ENCODE assay signal across 8 cellular contexts in genomic region chr17:60077672-60078519, GRCh38. TPM values are rescaled to one million over a fixed set of nuclear protein-coding genes. Genes with fewer than 3 reads are reported as not detected.
DNase-seq lines count a peak whose midpoint lies in the region; ATAC-seq, FAIRE-seq and TF ChIP-seq lines count a peak whose summit lies in the region.

No MANE protein-coding gene starts in this region.

- H3K14ac ChIP-seq in H1 (ENCODE audit: insufficient read length): no peak overlapping the region

- H2BK5ac ChIP-seq in H1 (ENCODE audit: low read depth, low read length): 0 out of 2 replicates have a peak overlapping the region, but pooled peaks have one; percentile 79

- H3K27ac ChIP-seq in H1 (ENCODE audit: low read depth, low read length): no peak overlapping the region
- peak overlapping the region; percentile 64 for H3K27ac ChIP-seq in muscle layer of duodenum (ENCODE audit: low read length)
- peak overlapping the region; percentile 49 to 76 (median 59) for H3K27ac ChIP-seq in thyroid gland

- H4K20me1 ChIP-seq in H1 (replicated peaks in 1 of 2; ENCODE audit: control insufficient read depth in 1 of 2, insufficient read depth in 2 of 2, low read length in 2 of 2): no peaks in the 10 kb centered on the region

- no peak overlapping the region for H2BK12ac ChIP-seq in H1 (ENCODE audit: low read depth, low read length)

- H3K79me1 ChIP-seq in H1 (ENCODE audit: low read depth, low read length): no peaks in the 10 kb centered on the region; the same call in 1 of the 2 replicates

- no peak overlapping the region for H4K8ac ChIP-seq in H1 (ENCODE audit: extremely low read depth, insufficient read depth, low read length)

- H3K18ac ChIP-seq in H1 (ENCODE audit: extremely low read depth, low read length): no peak overlapping the region

- no peak for DNase-seq in AG09309 (ENCODE audit: low read depth)
- DNase-seq in HTR-8/SVneo (ENCODE audit: insufficient read length, low spot score): no peak
- DNase-seq in activated CD4-positive, alpha-beta T cell treated with anti-CD3 and anti-CD28 coated beads for 1 hour: peak; percentile 28
- DNase-seq in H1 (ENCODE audit: low read depth in 1 of 2, low spot score in 2 of 2): no peak
- DNase-seq in thyroid gland: no peak
- DNase-seq in H54 (ENCODE audit: insufficient read length, low spot score): no peak

- H3K23me2 ChIP-seq in H1 (ENCODE audit: low read depth, low read length): peaks cover 6% of the 10 kb centered on the region; the same call in 1 of the 2 replicates

- H4K91ac ChIP-seq in H1 (replicated peaks; ENCODE audit: insufficient read length, low read length): no peak overlapping the region

- TF ChIP-seq RAD21 in H1 (IDR thresholded peaks at IDR 0.05 in 1 of 2, conservative IDR thresholded peaks at IDR 0.05 in 1 of 2; ENCODE audit: low read depth in 2 of 2, low read length in 2 of 2): no peak

- no peak overlapping the region for H2BK15ac ChIP-seq in H1 (ENCODE audit: low read length)

- no peaks in the 10 kb centered on the region for H3K9me3 ChIP-seq in H1 (ENCODE audit: insufficient read depth in 2 of 2, low read depth in 1 of 2, low read length in 1 of 2)
- no peaks in the 10 kb centered on the region for H3K9me3 ChIP-seq in muscle layer of duodenum (ENCODE audit: control insufficient read depth in 1 of 2, low read length in 2 of 2)
- H3K9me3 ChIP-seq in thyroid gland: no peaks in the 10 kb centered on the region

- no peak overlapping the region for H4K5ac ChIP-seq in H1 (ENCODE audit: insufficient read length, low read depth, low read length)

- H3K4me3 ChIP-seq in AG09309 (ENCODE audit: control insufficient read depth, low read depth, low read length) (peak overlapping the region; percentile 51), H1 (ENCODE audit: extremely low read depth in 1 of 4, insufficient read depth in 2 of 4, low read depth in 3 of 4, low read length in 4 of 4) (peak overlapping the region; percentile 75 to 89 (median 85)), muscle layer of duodenum (ENCODE audit: low read depth in 1 of 2, low read length in 2 of 2) (peak overlapping the region; percentile 82 to 92), thyroid gland (replicated peaks in 1 of 3) (peak overlapping the region in 2 of 3 donors; percentile 59 to 70)

- no peak overlapping the region for H2AK5ac ChIP-seq in H1 (ENCODE audit: low read depth, low read length)

- H3K36me3 ChIP-seq in H1 (ENCODE audit: control insufficient read depth in 2 of 4, insufficient read depth in 4 of 4, low read length in 3 of 4) (peaks cover 6 to 30% (median 22%) of the 10 kb centered on the region in 4 experiments; a peak in 7 of 8 replicates), muscle layer of duodenum (ENCODE audit: control insufficient read depth in 1 of 2, insufficient read depth in 2 of 2, low read length in 2 of 2) (peaks cover 26 to 27% of the 10 kb centered on the region in 2 donors), thyroid gland (peaks cover 0 to 5% of the 10 kb centered on the region in 2 donors)

- POLR2A ChIA-PET in H1 (lab: Charles Lee; ENCODE audit: partially characterized antibody): interaction anchor here (0.6 to 0.9 kb wide), 2 partner anchors 14 to 69 kb away, joined by 3 read pairs; no protein-coding TSS in a partner anchor

- peaks cover 3 to 9% (median 4%) of the 10 kb centered on the region in 4 experiments; a peak in 4 of 7 replicates for H3K4me1 ChIP-seq in H1 (replicated peaks in 1 of 4; ENCODE audit: control insufficient read depth in 3 of 4, insufficient read depth in 4 of 4, low read length in 3 of 4)
- H3K4me1 ChIP-seq in muscle layer of duodenum (ENCODE audit: control insufficient read depth in 1 of 2, insufficient read depth in 2 of 2, low read length in 2 of 2): peaks cover 0 to 16% of the 10 kb centered on the region in 2 donors
- peaks cover 0 to 15% of the 10 kb centered on the region in 2 donors for H3K4me1 ChIP-seq in thyroid gland

- 29% methylated on average over 18 of the region's 18 CpGs; no CpG with 5 or more reads in 1 of the 2 experiments for WGBS in H1 (ENCODE audit: extremely low coverage in 1 of 2, insufficient coverage in 1 of 2, insufficient read length in 1 of 2, insufficient replicate concordance in 2 of 2, low coverage in 1 of 2, low lambda C conversion rate in 2 of 2, missing lambda C conversion rate in 1 of 2), 2 experiments
- WGBS in thyroid gland, 2 donors: 30 to 31% methylated on average over 18 of the region's 18 CpGs

- CTCF ChIA-PET in H1 (lab: Charles Lee; ENCODE audit: partially characterized antibody): interaction anchor here (1.2 to 2.1 kb wide), 3 partner anchors 8 to 26 kb away, joined by 3 to 5 read pairs (median 5); no protein-coding TSS in a partner anchor

- no peak overlapping the region for H2BK120ac ChIP-seq in H1 (replicated peaks; ENCODE audit: low read depth, low read length)

- peaks cover 0 to 2% (median 0%) of the 10 kb centered on the region in 4 experiments; a peak in 1 of 7 replicates for H3K27me3 ChIP-seq in H1 (replicated peaks in 1 of 4; ENCODE audit: control insufficient read depth in 3 of 4, extremely low read depth in 1 of 4, insufficient read depth in 3 of 4, low read length in 3 of 4)
- no peaks in the 10 kb centered on the region for H3K27me3 ChIP-seq in muscle layer of duodenum (ENCODE audit: low read depth, low read length)
- no peaks in the 10 kb centered on the region for H3K27me3 ChIP-seq in thyroid gland

- intact Hi-C loops in thyroid gland (cut with DNase I): no loop called here

- H3K4me2 ChIP-seq in H1 (ENCODE audit: insufficient read depth in 1 of 2, low read depth in 2 of 2, low read length in 2 of 2): peak overlapping the region; percentile 78 to 93

- peak overlapping the region in 2 of 4 experiments; percentile 20 to 49; a peak in 3 of 7 replicates for H3K9ac ChIP-seq in H1 (replicated peaks in 1 of 4; ENCODE audit: extremely low read depth in 1 of 4, low read depth in 3 of 4, low read length in 3 of 4)

- TF ChIP-seq EP300 in H1 (IDR thresholded peaks at IDR 0.05; ENCODE audit: borderline replicate concordance in 1 of 2, low read depth in 2 of 2, low read length in 2 of 2): no peak

- H2AFZ ChIP-seq in H1 (ENCODE audit: low read length): peak overlapping the region; percentile 30

- H2BK20ac ChIP-seq in H1 (ENCODE audit: low read length): no peak overlapping the region

- TF ChIP-seq POLR2A in H1 (IDR thresholded peaks at IDR 0.05; ENCODE audit: control extremely low read depth in 1 of 2, low read depth in 2 of 2, low read length in 2 of 2) (no peak), thyroid gland (IDR thresholded peaks at IDR 0.05) (no peak), H54 (IDR thresholded peaks at IDR 0.05; ENCODE audit: low read depth, low read length) (no peak)

- no peak overlapping the region for H3K23ac ChIP-seq in H1 (ENCODE audit: insufficient read length)

- H3K56ac ChIP-seq in H1 (replicated peaks; ENCODE audit: insufficient read length, low read depth, low read length): no peak overlapping the region

- ATAC-seq in GM19351 (IDR thresholded peaks at IDR 0.05; ENCODE audit: unreplicated experiment): peak; percentile 26

- peaks cover 0 to 16% of the 10 kb centered on the region in 2 experiments; a peak in 2 of 4 replicates for H3K79me2 ChIP-seq in H1 (ENCODE audit: control insufficient read depth in 1 of 2, insufficient read depth in 2 of 2, low read length in 2 of 2)

- peak; percentile 69 for FAIRE-seq in HTR-8/SVneo (lab: Jason Lieb, UNC)
- FAIRE-seq in H1 (lab: Jason Lieb, UNC): no peak
- FAIRE-seq in H54 (lab: Jason Lieb, UNC): no peak

- TF ChIP-seq CTCF in AG09309 (IDR thresholded peaks at IDR 0.05; ENCODE audit: control insufficient read depth, insufficient read depth, low read depth, low read length, missing control alignments) (no peak), H1 (IDR thresholded peaks at IDR 0.05; ENCODE audit: control extremely low read depth in 1 of 3, insufficient read depth in 1 of 3, low read depth in 1 of 3, low read length in 3 of 3) (no peak), thyroid gland (IDR thresholded peaks at IDR 0.05) (no peak)

- no peak overlapping the region for H3K4ac ChIP-seq in H1 (replicated peaks; ENCODE audit: insufficient read length, low read depth, low read length)

TF ChIP-seq in H1, 55 proteins besides CTCF, POLR2A, EP300 and RAD21 (continues in another document):
- no peak for TF ChIP-seq SUZ12 (IDR thresholded peaks at IDR 0.05; ENCODE audit: low read length)
- no peak for TF ChIP-seq BRCA1 (IDR thresholded peaks at IDR 0.05; ENCODE audit: low read depth, low read length)
- TF ChIP-seq GABPA (IDR thresholded peaks at IDR 0.05; ENCODE audit: borderline replicate concordance, insufficient read depth, low read length): no peak
- TF ChIP-seq BACH1 (IDR thresholded peaks at IDR 0.05; ENCODE audit: low read length): no peak

RNA-seq across cellular contexts. Expression of gene HEATR6, which starts 0.8 kb away (rescaled TPM):
- 19.1 and 20.9 TPM in 2 replicates for total RNA-seq in H1 (2021; fragmentation: NEBNext Ultra II Directional; extraction: Animal tissue kit (Norgen Biotek cat#: 25700))
- polyA plus RNA-seq in H1 (2011; rRNA removed): 19.1 and 24.0 TPM in 2 replicates
- polyA plus RNA-seq in H1 (2011; cell fraction: cytosol; rRNA removed): 16.1 TPM
- polyA plus RNA-seq in H1 (2011; cell fraction: nucleus; rRNA removed): 26.2 TPM
- 13.3 to 18.7 TPM (median 15.0 TPM) in 4 replicates for polyA plus RNA-seq in H1 (2012, experiment 1 of 2)
- polyA plus RNA-seq in H1 (2012, experiment 2 of 2): 2.4 TPM
- 11.3 TPM for polyA plus RNA-seq in H1 (2013, experiment 1 of 2)
- 9.8 TPM for polyA plus RNA-seq in H1 (2013, experiment 2 of 2)
- 42.6 and 49.4 TPM in 2 replicates for polyA minus RNA-seq in H1 (2011; rRNA and poly(A)+ RNA removed)
- polyA minus RNA-seq in H1 (2011; cell fraction: cytosol; rRNA and poly(A)+ RNA removed): 18.9 TPM
- polyA minus RNA-seq in H1 (2011; cell fraction: nucleus; rRNA and poly(A)+ RNA removed): 41.2 TPM
- 10 to 100 TPM; 12.3 to 26.2 (median 19.9) TPM for total RNA-seq in thyroid gland
